Comparison of ENCODE assay signal across 8 cellular contexts in genomic region chr4:15963001-15963451, GRCh38. TPM values are rescaled to one million over a fixed set of nuclear protein-coding genes. Genes with fewer than 3 reads are reported as not detected.
DNase-seq lines count a peak whose midpoint lies in the region; ATAC-seq and TF ChIP-seq lines count a peak whose summit lies in the region.

A gene with protein sequence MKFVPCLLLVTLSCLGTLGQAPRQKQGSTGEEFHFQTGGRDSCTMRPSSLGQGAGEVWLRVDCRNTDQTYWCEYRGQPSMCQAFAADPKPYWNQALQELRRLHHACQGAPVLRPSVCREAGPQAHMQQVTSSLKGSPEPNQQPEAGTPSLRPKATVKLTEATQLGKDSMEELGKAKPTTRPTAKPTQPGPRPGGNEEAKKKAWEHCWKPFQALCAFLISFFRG (minus strand): TSS chr4:15963175. CDS start chr4:15963129, 46 bp downstream.

- ATAC-seq in HG02884 (IDR thresholded peaks at IDR 0.05; ENCODE audit: unreplicated experiment): peak; percentile 48
- ATAC-seq in Panc1: peak; percentile 80

- DNase-seq in NOMO-1 (lab: John Stamatoyannopoulos, UW; ENCODE audit: unreplicated experiment in 2 of 2) (peak; percentile 35 to 56), NOMO-1 treated with dmso at 0.1 percent for 144 hours (lab: John Stamatoyannopoulos, UW; ENCODE audit: unreplicated experiment) (no peak), Panc1 (ENCODE audit: low read depth, low spot score) (no peak), hepatic stellate cell (ENCODE audit: low spot score) (peak; percentile 29), NCI-H2171 (lab: John Stamatoyannopoulos, UW) (no peak)
- peak; percentile 74 for DNase-seq in activated naive CD4-positive, alpha-beta T cell treated with anti-CD3 and anti-CD28 coated beads, Interleukin-2, amount 10 ng/mL, durations not matched to agents 7 days and 5 days
- peak; percentile 49 for DNase-seq in stimulated activated CD4-positive, alpha-beta T cell treated with anti-CD3 and anti-CD28 coated beads, Interleukin-4, amount 100 ng/mL, for 1 hour

- H3K27me3 ChIP-seq in Panc1 (ENCODE audit: control insufficient read depth, insufficient read depth, low read length): no peaks in the 10 kb centered on the region

- no peaks in the 10 kb centered on the region for H3K9me3 ChIP-seq in Panc1 (ENCODE audit: control insufficient read depth, insufficient read depth, low read depth, low read length)

- H3K27ac ChIP-seq in Panc1 (ENCODE audit: low read length): no peak within 1 kb of the TSS

- H3K36me3 ChIP-seq in Panc1 (ENCODE audit: control insufficient read depth, insufficient read depth, low read length): no peaks in the 10 kb centered on the region

- H3K27me3 Mint-ChIP-seq in activated naive CD4-positive, alpha-beta T cell treated with anti-CD3 and anti-CD28 coated beads, Interleukin-2, amount 10 ng/mL, durations not matched to agents 7 days and 5 days: peaks cover 21% of the 10 kb centered on the region

- no TSS peak for BruUV-seq in Panc1 (replicated peaks; lab: Mats Ljungman, UMichigan)

- peaks cover 27% of the 10 kb centered on the region for H3K4me1 Mint-ChIP-seq in activated naive CD4-positive, alpha-beta T cell treated with anti-CD3 and anti-CD28 coated beads, Interleukin-2, amount 10 ng/mL, durations not matched to agents 7 days and 5 days

- intact Hi-C loops in Panc1 (cut with micrococcal nuclease; ENCODE audit: unreplicated experiment): loop anchor here (2.0 kb wide), 1 partner anchor 38 kb away; no protein-coding TSS in a partner anchor

- POLR2A ChIA-PET in Panc1 (lab: Charles Lee): no interaction called here

- H3K4me3 Mint-ChIP-seq in activated naive CD4-positive, alpha-beta T cell treated with anti-CD3 and anti-CD28 coated beads, Interleukin-2, amount 10 ng/mL, durations not matched to agents 7 days and 5 days: peak within 1 kb of the TSS; percentile 55

- no peaks in the 10 kb centered on the region; the same call in 1 of the 2 replicates for H3K4me1 ChIP-seq in Panc1 (ENCODE audit: control insufficient read depth, insufficient read depth, low read length)

- CTCF ChIA-PET in Panc1 (lab: Charles Lee): no interaction called here
- CTCF ChIA-PET in activated naive CD4-positive, alpha-beta T cell treated with anti-CD3 and anti-CD28 coated beads, Interleukin-2, amount 10 ng/mL, durations not matched to agents 7 days and 5 days (lab: Charles Lee): interaction anchor here (0.8 to 2.1 kb wide), 8 partner anchors 10 to 236 kb away, joined by 3 to 19 read pairs (median 5); no protein-coding TSS in a partner anchor

- H3K4me3 ChIP-seq in Panc1 (ENCODE audit: low read depth in 2 of 2, low read length in 2 of 2): no peak within 1 kb of the TSS

- peak; percentile 61 for TF ChIP-seq CTCF in Panc1 (IDR thresholded peaks at IDR 0.05)

- no peak within 1 kb of the TSS for H3K27ac Mint-ChIP-seq in activated naive CD4-positive, alpha-beta T cell treated with anti-CD3 and anti-CD28 coated beads, Interleukin-2, amount 10 ng/mL, durations not matched to agents 7 days and 5 days

- no peaks in the 10 kb centered on the region for H3K36me3 Mint-ChIP-seq in activated naive CD4-positive, alpha-beta T cell treated with anti-CD3 and anti-CD28 coated beads, Interleukin-2, amount 10 ng/mL, durations not matched to agents 7 days and 5 days

- in situ Hi-C loops in Panc1 (cut with HindIII; ENCODE audit: low pct_unique_long_range_greater_than_20kb, low sequenced_read_pairs): no loop called here

- H3K9me3 Mint-ChIP-seq in activated naive CD4-positive, alpha-beta T cell treated with anti-CD3 and anti-CD28 coated beads, Interleukin-2, amount 10 ng/mL, durations not matched to agents 7 days and 5 days: no peaks in the 10 kb centered on the region

RNA-seq across cellular contexts. Expression of the gene that starts here (rescaled TPM):
- 0.33 TPM for total RNA-seq in Panc1 (2021; ENCODE audit: unreplicated experiment)
- polyA plus RNA-seq in Panc1 (2012; ENCODE audit: insufficient read length): not detected

Comparison
In these comparisons a context has a peak if more than half of its experiments do, and no peak if none do; other contexts are left out.
1. DNase-seq: peak in NOMO-1 (2 of 2), activated naive CD4-positive, alpha-beta T cell treated with anti-CD3 and anti-CD28 coated beads, Interleukin-2, amount 10 ng/mL, durations not matched to agents 7 days and 5 days (single experiment), hepatic stellate cell (single experiment) and stimulated activated CD4-positive, alpha-beta T cell treated with anti-CD3 and anti-CD28 coated beads, Interleukin-4, amount 100 ng/mL, for 1 hour (single experiment); none in NOMO-1 treated with dmso at 0.1 percent for 144 hours (single experiment), Panc1 (single experiment) and NCI-H2171 (single experiment).
2. Peak in ATAC-seq in Panc1; RNA of the gene not detected or under 1 TPM.